In genomic region chr6:68710916-68711315, GRCh38 we compare ENCODE assay signal across 20 cellular contexts.
"Had no signal": no experiment of that assay in that cellular context is flagged by ENCODE, and none has a peak within 500 bp of the region (broad histone marks: within the 10 kb centered on the region; RNA-seq: fewer than 3 reads in every experiment).

No MANE protein-coding gene starts in this region.

- H3K36me3 Mint-ChIP-seq: naive thymus-derived CD8-positive, alpha-beta T cell had no signal

- H3K4me1 ChIP-seq: esophagus muscularis mucosa, gastrocnemius medialis, stomach, suprapubic skin, tibial artery, upper lobe of left lung, uterus had no signal

- H3K4me1 Mint-ChIP-seq: naive thymus-derived CD8-positive, alpha-beta T cell had no signal

- H3K27ac Mint-ChIP-seq: effector memory CD8-positive, alpha-beta T cell; progenitor cell of endocrine pancreas had no signal

- H3K27ac ChIP-seq: epithelial cell of prostate, esophagus muscularis mucosa, gastrocnemius medialis, ovary, stomach, suprapubic skin, tibial artery, upper lobe of left lung, uterus had no signal

- H3K36me3 ChIP-seq: esophagus muscularis mucosa, gastrocnemius medialis, ovary, stomach, suprapubic skin, tibial artery, upper lobe of left lung, uterus had no signal

- H3K4me3 Mint-ChIP-seq: effector memory CD8-positive, alpha-beta T cell; naive thymus-derived CD8-positive, alpha-beta T cell had no signal

- H3K4me3 ChIP-seq: esophagus muscularis mucosa, gastrocnemius medialis, lung, ovary, stomach, suprapubic skin, tibial artery, upper lobe of left lung, uterus had no signal

- H3K27me3 Mint-ChIP-seq: effector memory CD8-positive, alpha-beta T cell had no signal

- DNase-seq: effector memory CD8-positive, alpha-beta T cell; gastrocnemius medialis; kidney; left colon; left ventricle myocardium superior; naive thymus-derived CD8-positive, alpha-beta T cell; ovary; right cardiac atrium; small intestine; stimulated activated CD4-positive, alpha-beta T cell treated with anti-CD3 and anti-CD28 coated beads, Interleukin-12 subunit alpha, Interleukin-12 subunit beta, amount 100 ng/mL, for 4 hours; stimulated activated naive CD4-positive, alpha-beta T cell; stomach; tibial artery; upper lobe of left lung; uterus had no signal

- H3K27me3 ChIP-seq: esophagus muscularis mucosa, gastrocnemius medialis, ovary, stomach, suprapubic skin, tibial artery, upper lobe of left lung, uterus had no signal
